ENCODE assay signal across 8 cellular contexts in the genomic region with DNA sequence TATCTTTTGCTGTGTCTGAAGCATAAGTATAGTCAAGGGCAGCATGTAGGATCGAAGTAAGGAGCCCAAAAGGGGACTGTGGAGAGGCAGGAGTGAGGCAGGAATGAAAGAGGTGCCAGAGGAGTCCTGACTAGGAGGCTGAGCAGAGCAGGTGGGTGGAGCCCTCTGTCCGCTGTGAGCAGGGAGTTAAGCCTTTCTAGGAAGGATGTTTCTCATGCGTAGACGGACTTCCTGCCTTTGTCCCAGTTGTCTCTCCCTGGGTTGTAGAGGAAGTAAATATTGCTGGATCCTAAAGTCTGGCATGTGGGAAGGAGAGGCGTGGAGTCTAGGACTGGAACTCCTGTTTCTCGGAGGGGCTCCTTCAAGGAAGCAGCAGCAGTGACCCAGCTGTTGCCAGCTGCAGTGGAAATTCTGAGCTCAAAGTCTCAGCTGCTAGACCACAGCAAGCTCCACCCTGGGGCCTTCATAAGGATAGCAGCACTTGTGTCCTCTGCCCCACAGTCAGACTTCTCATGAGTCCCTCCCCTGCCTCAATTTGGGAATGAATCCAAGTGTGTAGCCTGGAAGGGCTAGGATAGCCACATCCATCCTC. TPM values are rescaled to one million over a fixed set of nuclear protein-coding genes. Genes with fewer than 3 reads are reported as not detected.
DNase-seq lines count a peak whose midpoint lies in the region; ATAC-seq and TF ChIP-seq lines count a peak whose summit lies in the region.

No MANE protein-coding gene starts in this region.

- H3K9ac ChIP-seq in rectal smooth muscle tissue (ENCODE audit: low read length): no peak overlapping the region

- peak overlapping the region; percentile 13 to 74 for H3K27ac Mint-ChIP-seq in activated naive CD4-positive, alpha-beta T cell treated with anti-CD3 and anti-CD28 coated beads, Interleukin-2, amount 50 U/mL, for 72 hours

- H3K4me1 ChIP-seq in heart right ventricle (peaks cover 7 to 59% (median 50%) of the 10 kb centered on the region in 9 donors), rectal smooth muscle tissue (ENCODE audit: control insufficient read depth, insufficient read depth, low read length) (peaks cover 4% of the 10 kb centered on the region)

- H3K36me3 ChIP-seq in heart right ventricle: peaks cover 0 to 69% (median 14%) of the 10 kb centered on the region in 9 donors
- H3K36me3 ChIP-seq in rectal smooth muscle tissue (ENCODE audit: control insufficient read depth, insufficient read depth, low read length): peaks cover 7% of the 10 kb centered on the region

- no peaks in the 10 kb centered on the region for H3K9me3 ChIP-seq in heart right ventricle

- H3K36me3 Mint-ChIP-seq in activated naive CD4-positive, alpha-beta T cell treated with anti-CD3 and anti-CD28 coated beads, Interleukin-2, amount 50 U/mL, for 72 hours: no peaks in the 10 kb centered on the region

- H3K27me3 ChIP-seq in heart right ventricle (no peaks in the 10 kb centered on the region), rectal smooth muscle tissue (ENCODE audit: control insufficient read depth, insufficient read depth, low read length) (no peaks in the 10 kb centered on the region)

- H3K27ac ChIP-seq in heart right ventricle: peak overlapping the region; percentile 63 to 90 (median 84)
- peak overlapping the region; percentile 54 for H3K27ac ChIP-seq in rectal smooth muscle tissue (ENCODE audit: low read depth, low read length)

- in situ Hi-C loops in ACHN (cut with HindIII; ENCODE audit: low pct_ligation_motif_present, low pct_unique_long_range_greater_than_20kb, low sequenced_read_pairs): no loop called here

- peak; percentile 6 to 16 for DNase-seq in stimulated activated CD4-positive, alpha-beta T cell treated with anti-CD3 and anti-CD28 coated beads, Interleukin-12 subunit alpha, Interleukin-12 subunit beta, amount 100 ng/mL, for 24 hours (ENCODE audit: low read depth in 2 of 2)
- no peak for DNase-seq in stimulated activated CD4-positive, alpha-beta T cell treated with anti-CD3 and anti-CD28 coated beads, Interleukin-12 subunit alpha, Interleukin-12 subunit beta, amount 100 ng/mL, for 4 hours
- peak; percentile 75 for DNase-seq in NB4 (ENCODE audit: low read depth)
- peak in 1 of 2 donors; percentile 29 for DNase-seq in activated naive CD4-positive, alpha-beta T cell treated with anti-CD3 and anti-CD28 coated beads, Interleukin-2, amount 50 U/mL, for 72 hours (ENCODE audit: low spot score in 2 of 2)
- DNase-seq in heart right ventricle: peak; percentile 67 to 93
- DNase-seq in ACHN: no peak
- DNase-seq in NCI-H2081 treated with DMSO at 0.1 percent for 48 hours (lab: John Stamatoyannopoulos, UW): no peak

- TF ChIP-seq CTCF in NB4 (IDR thresholded peaks at IDR 0.05; ENCODE audit: low read depth, low read length) (no peak), heart right ventricle (IDR thresholded peaks at IDR 0.05) (peak in 4 of 9 donors; percentile 23 to 46 (median 32))

- intact Hi-C loops in heart right ventricle (cut with DNase I): loop anchor here in 3 of 10 donors (1.0 to 2.0 kb wide), 2 partner anchors 38 to 45 kb away; a partner anchor contains a TSS

- no peak for TF ChIP-seq POLR2A in NB4 (IDR thresholded peaks at IDR 0.05; ENCODE audit: extremely low read depth, insufficient read length)

- peak; percentile 67 to 74 for ATAC-seq in activated naive CD4-positive, alpha-beta T cell treated with anti-CD3 and anti-CD28 coated beads, Interleukin-2, amount 50 U/mL, for 72 hours
- peak; percentile 94 to 96 (median 95) for ATAC-seq in heart right ventricle

- 28 to 36% methylated on average over 6 of the region's 6 CpGs for WGBS in heart right ventricle, 2 donors

- H3K4me3 ChIP-seq in NB4 (ENCODE audit: low read depth, low read length) (peak overlapping the region; percentile 34), heart right ventricle (peak overlapping the region in 3 of 10 donors; percentile 1 to 20 (median 14)), rectal smooth muscle tissue (ENCODE audit: low read length) (peak overlapping the region; percentile 7)

- H3K9me3 Mint-ChIP-seq in activated naive CD4-positive, alpha-beta T cell treated with anti-CD3 and anti-CD28 coated beads, Interleukin-2, amount 50 U/mL, for 72 hours: no peaks in the 10 kb centered on the region

RNA-seq across cellular contexts. Expression of a gene that starts 44.0 kb away (rescaled TPM):
- 1 to 10 TPM; 2.5 to 6.2 TPM for total RNA-seq in activated naive CD4-positive, alpha-beta T cell treated with anti-CD3 and anti-CD28 coated beads, Interleukin-2, amount 50 U/mL, for 72 hours
- total RNA-seq in heart right ventricle: 10 to 100 TPM; 24.5 to 39.6 (median 31.5) TPM
- polyA plus RNA-seq in heart right ventricle: 10 to 100 TPM in 1 of 2 donors, 1 to 10 TPM in 1; 6.4 to 13.5 TPM

Comparison
In these comparisons a context has a peak if more than half of its experiments do, and no peak if none do; other contexts are left out.
1. DNase-seq: peak in stimulated activated CD4-positive, alpha-beta T cell treated with anti-CD3 and anti-CD28 coated beads, Interleukin-12 subunit alpha, Interleukin-12 subunit beta, amount 100 ng/mL, for 24 hours (2 of 2), NB4 (single experiment) and heart right ventricle (2 of 2); none in stimulated activated CD4-positive, alpha-beta T cell treated with anti-CD3 and anti-CD28 coated beads, Interleukin-12 subunit alpha, Interleukin-12 subunit beta, amount 100 ng/mL, for 4 hours (single experiment), ACHN (single experiment) and NCI-H2081 treated with DMSO at 0.1 percent for 48 hours (single experiment).